ENCODE assay signal across 42 cellular contexts in genomic region chr19:22831211-22831610, GRCh38. TPM values are rescaled to one million over a fixed set of nuclear protein-coding genes. Genes with fewer than 3 reads are reported as not detected.
"Had no signal": no experiment of that assay in that cellular context is flagged by ENCODE, and none has a peak within 500 bp of the region (broad histone marks: within the 10 kb centered on the region; RNA-seq: fewer than 3 reads in every experiment).

No MANE protein-coding gene starts in this region.

- H3K27me3 Mint-ChIP-seq: activated naive CD4-positive, alpha-beta T cell treated with anti-CD3 and anti-CD28 coated beads, Interleukin-2, amount 10 ng/mL, durations not matched to agents 7 days and 5 days; activated naive CD4-positive, alpha-beta T cell treated with anti-CD3 and anti-CD28 coated beads, Interleukin-2, amount 50 U/mL, for 24 hours; activated naive CD8-positive, alpha-beta T cell; activated naive CD8-positive, alpha-beta T cell treated with anti-CD3 and anti-CD28 coated beads for 36 hours; activated naive CD8-positive, alpha-beta T cell treated with anti-CD3 and anti-CD28 coated beads, Interleukin-2, amount 10 ng/mL, durations not matched to agents 7 days and 5 days; activated naive CD8-positive, alpha-beta T cell treated with anti-CD3 and anti-CD28 coated beads, Interleukin-2, amount 50 U/mL, for 24 hours; activated T-cell treated with anti-CD3 and anti-CD28 coated beads, Interleukin-2, amount 50 U/mL, for 24 hours; activated T-helper 17 cell treated with anti-CD3 and anti-CD28 coated beads, Interleukin-2, amount 50 U/mL, for 72 hours; brain; central memory CD8-positive, alpha-beta T cell had no signal

- DNase-seq: activated effector memory CD4-positive, alpha-beta T cell treated with anti-CD3 and anti-CD28 coated beads, Interleukin-2, amount 50 U/mL, for 16 hours; activated effector memory CD4-positive, alpha-beta T cell treated with Interleukin-2 at 50 U/mL for 16 hours; activated gamma-delta T cell; activated gamma-delta T cell treated with Interleukin-2 at 50 U/mL for 16 hours; activated naive CD4-positive, alpha-beta T cell; activated naive CD4-positive, alpha-beta T cell treated with anti-CD3 and anti-CD28 coated beads for 36 hours; activated naive CD4-positive, alpha-beta T cell treated with anti-CD3 and anti-CD28 coated beads, Interleukin-2, amount 10 ng/mL, durations not matched to agents 7 days and 5 days; activated naive CD4-positive, alpha-beta T cell treated with anti-CD3 and anti-CD28 coated beads, Interleukin-2, amount 50 U/mL, for 16 hours; activated naive CD4-positive, alpha-beta T cell treated with Interleukin-2 at 50 U/mL for 16 hours; activated naive CD8-positive, alpha-beta T cell treated with anti-CD3 and anti-CD28 coated beads for 36 hours; activated naive CD8-positive, alpha-beta T cell treated with anti-CD3 and anti-CD28 coated beads, Interleukin-2, amount 10 ng/mL, durations not matched to agents 7 days and 5 days; activated naive CD8-positive, alpha-beta T cell treated with anti-CD3 and anti-CD28 coated beads, Interleukin-2, amount 50 U/mL, for 24 hours; activated T-cell treated with anti-CD3 and anti-CD28 coated beads, Interleukin-2, amount 50 U/mL, for 1 hour; activated T-cell treated with anti-CD3 and anti-CD28 coated beads, Interleukin-2, amount 50 U/mL, for 24 hours; activated T-cell treated with anti-CD3 and anti-CD28 coated beads, Interleukin-2, amount 50 U/mL, for 4 hours; activated T-cell treated with anti-CD3 and anti-CD28 coated beads, Interleukin-2, amount 50 U/mL, for 48 hours; activated T-cell treated with anti-CD3 and anti-CD28 coated beads, Interleukin-2, amount 50 U/mL, for 72 hours; adrenal gland; amniotic stem cell; amygdala; anterior cingulate cortex; aorta; body of pancreas; brain microvascular endothelial cell; central memory CD4-positive, alpha-beta T cell; cerebellar nuclear complex had no signal

- ATAC-seq: activated naive CD4-positive, alpha-beta T cell treated with anti-CD3 and anti-CD28 coated beads, Interleukin-2, amount 50 U/mL, for 72 hours; activated naive CD8-positive, alpha-beta T cell treated with anti-CD3 and anti-CD28 coated beads, Interleukin-2, amount 50 U/mL, for 24 hours; activated T-cell treated with anti-CD3 and anti-CD28 coated beads, Interleukin-2, amount 50 U/mL, for 4 hours; activated T-cell treated with anti-CD3 and anti-CD28 coated beads, Interleukin-2, amount 50 U/mL, for 72 hours; activated T-helper 17 cell treated with anti-CD3 and anti-CD28 coated beads, Interleukin-2, amount 50 U/mL, for 72 hours; body of pancreas had no signal

- H3K36me3 Mint-ChIP-seq: activated naive CD4-positive, alpha-beta T cell treated with anti-CD3 and anti-CD28 coated beads, Interleukin-2, amount 50 U/mL, for 24 hours; activated naive CD8-positive, alpha-beta T cell treated with anti-CD3 and anti-CD28 coated beads, Interleukin-2, amount 10 ng/mL, durations not matched to agents 7 days and 5 days; brain had no signal

- H3K4me1 Mint-ChIP-seq: activated naive CD4-positive, alpha-beta T cell treated with anti-CD3 and anti-CD28 coated beads, Interleukin-2, amount 10 ng/mL, durations not matched to agents 7 days and 5 days; activated naive CD4-positive, alpha-beta T cell treated with anti-CD3 and anti-CD28 coated beads, Interleukin-2, amount 50 U/mL, for 24 hours; activated naive CD8-positive, alpha-beta T cell treated with anti-CD3 and anti-CD28 coated beads for 36 hours; activated naive CD8-positive, alpha-beta T cell treated with anti-CD3 and anti-CD28 coated beads, Interleukin-2, amount 10 ng/mL, durations not matched to agents 7 days and 5 days; activated naive CD8-positive, alpha-beta T cell treated with anti-CD3 and anti-CD28 coated beads, Interleukin-2, amount 50 U/mL, for 24 hours; activated T-helper 17 cell treated with anti-CD3 and anti-CD28 coated beads, Interleukin-2, amount 50 U/mL, for 72 hours; brain; central memory CD8-positive, alpha-beta T cell had no signal

- H3K27ac Mint-ChIP-seq: activated naive CD4-positive, alpha-beta T cell treated with anti-CD3 and anti-CD28 coated beads for 36 hours; activated naive CD4-positive, alpha-beta T cell treated with anti-CD3 and anti-CD28 coated beads, Interleukin-2, amount 10 ng/mL, durations not matched to agents 7 days and 5 days; activated naive CD4-positive, alpha-beta T cell treated with anti-CD3 and anti-CD28 coated beads, Interleukin-2, amount 50 U/mL, for 24 hours; activated naive CD4-positive, alpha-beta T cell treated with anti-CD3 and anti-CD28 coated beads, Interleukin-2, amount 50 U/mL, for 72 hours; activated naive CD8-positive, alpha-beta T cell; activated naive CD8-positive, alpha-beta T cell treated with anti-CD3 and anti-CD28 coated beads for 36 hours; activated naive CD8-positive, alpha-beta T cell treated with anti-CD3 and anti-CD28 coated beads, Interleukin-2, amount 10 ng/mL, durations not matched to agents 7 days and 5 days; activated naive CD8-positive, alpha-beta T cell treated with anti-CD3 and anti-CD28 coated beads, Interleukin-2, amount 50 U/mL, for 24 hours; activated T-cell treated with anti-CD3 and anti-CD28 coated beads, Interleukin-2, amount 50 U/mL, for 24 hours; activated T-cell treated with anti-CD3 and anti-CD28 coated beads, Interleukin-2, amount 50 U/mL, for 72 hours; activated T-helper 1 cell treated with anti-CD3 and anti-CD28 coated beads, Interleukin-12 subunit alpha, Interleukin-12 subunit beta, Interleukin-2, Interleukin-4 antibody, amounts not matched to agents 30 ng/mL and 10 ng/mL and 1 ng/mL, durations not matched to agents 14 hours and 24 hours and 36 hours; activated T-helper 17 cell treated with anti-CD3 and anti-CD28 coated beads, Interleukin-2, amount 50 U/mL, for 72 hours; activated T-helper 2 cell treated with anti-CD3 and anti-CD28 coated beads, Interferon-gamma antibody, Interleukin-2, Interleukin-4, amounts not matched to agents 10 μg/mL and 5 μg/mL and 100 μg/mL, durations not matched to agents 14 hours and 24 hours and 36 hours; brain had no signal

- H3K4me3 Mint-ChIP-seq: activated naive CD4-positive, alpha-beta T cell treated with anti-CD3 and anti-CD28 coated beads for 36 hours; activated naive CD4-positive, alpha-beta T cell treated with anti-CD3 and anti-CD28 coated beads, Interleukin-2, amount 10 ng/mL, durations not matched to agents 7 days and 5 days; activated naive CD4-positive, alpha-beta T cell treated with anti-CD3 and anti-CD28 coated beads, Interleukin-2, amount 50 U/mL, for 24 hours; activated naive CD8-positive, alpha-beta T cell; activated naive CD8-positive, alpha-beta T cell treated with anti-CD3 and anti-CD28 coated beads for 36 hours; activated naive CD8-positive, alpha-beta T cell treated with anti-CD3 and anti-CD28 coated beads, Interleukin-2, amount 10 ng/mL, durations not matched to agents 7 days and 5 days; activated naive CD8-positive, alpha-beta T cell treated with anti-CD3 and anti-CD28 coated beads, Interleukin-2, amount 50 U/mL, for 24 hours; activated T-cell treated with anti-CD3 and anti-CD28 coated beads, Interleukin-2, amount 50 U/mL, for 24 hours; activated T-cell treated with anti-CD3 and anti-CD28 coated beads, Interleukin-2, amount 50 U/mL, for 4 hours; activated T-cell treated with anti-CD3 and anti-CD28 coated beads, Interleukin-2, amount 50 U/mL, for 72 hours; activated T-helper 1 cell treated with anti-CD3 and anti-CD28 coated beads, Interleukin-12 subunit alpha, Interleukin-12 subunit beta, Interleukin-2, Interleukin-4 antibody, amounts not matched to agents 30 ng/mL and 10 ng/mL and 1 ng/mL, durations not matched to agents 14 hours and 24 hours and 36 hours; brain; central memory CD8-positive, alpha-beta T cell had no signal

RNA-seq across cellular contexts. Expression of gene ZNF723, which starts 0.9 kb away (rescaled TPM):
- total RNA-seq: activated naive CD4-positive, alpha-beta T cell treated with anti-CD3 and anti-CD28 coated beads for 36 hours; activated naive CD4-positive, alpha-beta T cell treated with anti-CD3 and anti-CD28 coated beads, Interleukin-2, amount 50 U/mL, for 72 hours; activated naive CD8-positive, alpha-beta T cell treated with anti-CD3 and anti-CD28 coated beads, Interleukin-2, amount 10 ng/mL, durations not matched to agents 7 days and 5 days; activated T-cell treated with anti-CD3 and anti-CD28 coated beads, Interleukin-2, amount 50 U/mL, for 4 hours; activated T-helper 1 cell treated with anti-CD3 and anti-CD28 coated beads, Interleukin-12 subunit alpha, Interleukin-12 subunit beta, Interleukin-2, Interleukin-4 antibody, amounts not matched to agents 30 ng/mL and 10 ng/mL and 1 ng/mL, durations not matched to agents 14 hours and 24 hours and 36 hours; activated T-helper 2 cell treated with anti-CD3 and anti-CD28 coated beads, Interferon-gamma antibody, Interleukin-2, Interleukin-4, amounts not matched to agents 10 μg/mL and 5 μg/mL and 100 μg/mL, durations not matched to agents 14 hours and 24 hours and 36 hours; adrenal gland; aorta; ascending aorta; astrocyte; body of pancreas; breast epithelium; bronchial epithelial cell; cardiac muscle cell; cardiac septum; cerebellum; chondrocyte had no signal

RNA-seq across cellular contexts. Expression of gene ZNF99, which starts 47.3 kb away (rescaled TPM):
- total RNA-seq: activated naive CD4-positive, alpha-beta T cell treated with anti-CD3 and anti-CD28 coated beads for 36 hours; activated naive CD4-positive, alpha-beta T cell treated with anti-CD3 and anti-CD28 coated beads, Interleukin-2, amount 50 U/mL, for 72 hours; activated naive CD8-positive, alpha-beta T cell treated with anti-CD3 and anti-CD28 coated beads for 36 hours; activated naive CD8-positive, alpha-beta T cell treated with anti-CD3 and anti-CD28 coated beads, Interleukin-2, amount 10 ng/mL, durations not matched to agents 7 days and 5 days; activated T-cell treated with anti-CD3 and anti-CD28 coated beads, Interleukin-2, amount 50 U/mL, for 4 hours; activated T-cell treated with anti-CD3 and anti-CD28 coated beads, Interleukin-2, amount 50 U/mL, for 72 hours; activated T-helper 1 cell treated with anti-CD3 and anti-CD28 coated beads, Interleukin-12 subunit alpha, Interleukin-12 subunit beta, Interleukin-2, Interleukin-4 antibody, amounts not matched to agents 30 ng/mL and 10 ng/mL and 1 ng/mL, durations not matched to agents 14 hours and 24 hours and 36 hours; activated T-helper 2 cell treated with anti-CD3 and anti-CD28 coated beads, Interferon-gamma antibody, Interleukin-2, Interleukin-4, amounts not matched to agents 10 μg/mL and 5 μg/mL and 100 μg/mL, durations not matched to agents 14 hours and 24 hours and 36 hours; ascending aorta; astrocyte; body of pancreas; bronchial epithelial cell; cardiac muscle cell; chondrocyte had no signal
